ENCODE assay signal across 17 cellular contexts in genomic region chr2:26759845-26760244, GRCh38.
"Had no signal": no experiment of that assay in that cellular context is flagged by ENCODE, and none has a peak within 500 bp of the region (broad histone marks: within the 10 kb centered on the region; RNA-seq: fewer than 3 reads in every experiment).

No MANE protein-coding gene starts in this region.

- H3K4me3 ChIP-seq: coronary artery, heart left ventricle, ovary, right atrium auricular region, smooth muscle cell, tibial nerve had no signal

- H3K36me3 ChIP-seq: heart left ventricle, ovary, right atrium auricular region, tibial nerve had no signal

- H3K9me3 Mint-ChIP-seq: natural killer cell; neural crest cell; stimulated activated effector memory CD8-positive, alpha-beta T cell treated with anti-CD3 and anti-CD28 coated beads, Interleukin-12 subunit alpha, Interleukin-12 subunit beta, amount 100 ng/mL, for 72 hours; stimulated activated naive CD8-positive, alpha-beta T cell treated with anti-CD3 and anti-CD28 coated beads, Interleukin-15, Interleukin-2, amounts not matched to agents 100 ng/mL and 50 ng/mL, for 24 hours had no signal

- H3K9me3 ChIP-seq: heart left ventricle, ovary, right atrium auricular region, tibial nerve had no signal

- H3K27ac Mint-ChIP-seq: natural killer cell; stimulated activated effector memory CD8-positive, alpha-beta T cell treated with anti-CD3 and anti-CD28 coated beads, Interleukin-12 subunit alpha, Interleukin-12 subunit beta, amount 100 ng/mL, for 72 hours; stimulated activated naive CD8-positive, alpha-beta T cell treated with anti-CD3 and anti-CD28 coated beads, Interleukin-15, Interleukin-2, amounts not matched to agents 100 ng/mL and 50 ng/mL, for 24 hours had no signal

- H3K36me3 Mint-ChIP-seq: natural killer cell had no signal

- H3K4me2 ChIP-seq: smooth muscle cell had no signal

- H3K27me3 ChIP-seq: heart left ventricle, ovary, right atrium auricular region, tibial nerve had no signal

- DNase-seq: effector CD4-positive, alpha-beta T cell; heart left ventricle; hippocampal formation; kidney glomerular epithelial cell; natural killer cell; nucleus accumbens; ovary; stimulated activated CD4-positive, alpha-beta T cell treated with anti-CD3 and anti-CD28 coated beads, Interleukin-4, amount 100 ng/mL, for 1 hour; stimulated activated CD8-positive, alpha-beta memory T cell treated with anti-CD3 and anti-CD28 coated beads, Interleukin-4, amount 100 ng/mL, for 48 hours had no signal

- H3K4me3 Mint-ChIP-seq: natural killer cell; stimulated activated effector memory CD8-positive, alpha-beta T cell treated with anti-CD3 and anti-CD28 coated beads, Interleukin-12 subunit alpha, Interleukin-12 subunit beta, amount 100 ng/mL, for 72 hours; stimulated activated naive CD8-positive, alpha-beta T cell treated with anti-CD3 and anti-CD28 coated beads, Interleukin-15, Interleukin-2, amounts not matched to agents 100 ng/mL and 50 ng/mL, for 24 hours had no signal

- FAIRE-seq: frontal cortex had no signal

- H3K27ac ChIP-seq: coronary artery, heart left ventricle, ovary, right atrium auricular region, tibial nerve had no signal
